Comparison of ENCODE assay signal across 8 cellular contexts in genomic region chr16:27515874-27516353, GRCh38. TPM values are rescaled to one million over a fixed set of nuclear protein-coding genes. Genes with fewer than 3 reads are reported as not detected.
DNase-seq lines count a peak whose midpoint lies in the region; ATAC-seq and TF ChIP-seq lines count a peak whose summit lies in the region.

No MANE protein-coding gene starts in this region.

- peak; percentile 6 for DNase-seq in COLO668 (lab: John Stamatoyannopoulos, UW; ENCODE audit: unreplicated experiment)
- peak; percentile 29 to 30 for DNase-seq in SHP77 (lab: John Stamatoyannopoulos, UW)
- DNase-seq in colonic mucosa = no peak
- DNase-seq in midbrain (lab: John Stamatoyannopoulos, UW) = peak; percentile 6
- no peak for DNase-seq in DMS153 (lab: John Stamatoyannopoulos, UW)
- no peak for DNase-seq in T1000 (lab: John Stamatoyannopoulos, UW)

- H3K9ac ChIP-seq in colonic mucosa (ENCODE audit: low read depth in 2 of 2, low read length in 2 of 2) = no peak overlapping the region

- H3K36me3 ChIP-seq in colonic mucosa = peaks cover 6% of the 10 kb centered on the region

- H3K9me3 ChIP-seq in colonic mucosa = no peaks in the 10 kb centered on the region

- no peaks in the 10 kb centered on the region for H3K4me1 ChIP-seq in colonic mucosa

- no peak overlapping the region for H3K4me3 ChIP-seq in colonic mucosa

- ATAC-seq in GM21576 (IDR thresholded peaks at IDR 0.05; ENCODE audit: unreplicated experiment) (peak; percentile 50), HG02852 (IDR thresholded peaks at IDR 0.05; ENCODE audit: unreplicated experiment) (no peak)

- intact Hi-C loops in colonic mucosa (cut with DNase I) = no loop called here

- no peak overlapping the region for H3K27ac ChIP-seq in colonic mucosa

- TF ChIP-seq CTCF in colonic mucosa (IDR thresholded peaks at IDR 0.05) = peak; percentile 43

- no peaks in the 10 kb centered on the region for H3K27me3 ChIP-seq in colonic mucosa

RNA-seq across cellular contexts. Expression of gene GTF3C1, which starts 33.8 kb away (rescaled TPM):
- total RNA-seq in colonic mucosa = 10 to 100 TPM; 40.1 to 67.8 TPM

RNA-seq across cellular contexts. Expression of gene KATNIP, which starts 34.0 kb away (rescaled TPM):
- 10 to 100 TPM; 23.6 to 34.1 TPM for total RNA-seq in colonic mucosa

Comparison
In these comparisons a context has a peak if more than half of its experiments do, and no peak if none do; other contexts are left out.
1. DNase-seq: peak in COLO668 (single experiment), SHP77 (2 of 2) and midbrain (single experiment); none in colonic mucosa (single experiment), DMS153 (single experiment) and T1000 (single experiment).